Comparison of ENCODE assay signal across 1 cellular context in genomic region chr16:57482845-57483545, GRCh38.
A peak's percentile ranks its signal among the peaks of the same experiment; 100 is the strongest.
TF ChIP-seq lines count a peak whose summit lies in the region.

No MANE protein-coding gene starts in this region.

TF ChIP-seq in HepG2, 621 proteins besides CTCF, POLR2A, EP300 and RAD21 (continued from another document and continues in another):
- TF ChIP-seq, protein P1, sequence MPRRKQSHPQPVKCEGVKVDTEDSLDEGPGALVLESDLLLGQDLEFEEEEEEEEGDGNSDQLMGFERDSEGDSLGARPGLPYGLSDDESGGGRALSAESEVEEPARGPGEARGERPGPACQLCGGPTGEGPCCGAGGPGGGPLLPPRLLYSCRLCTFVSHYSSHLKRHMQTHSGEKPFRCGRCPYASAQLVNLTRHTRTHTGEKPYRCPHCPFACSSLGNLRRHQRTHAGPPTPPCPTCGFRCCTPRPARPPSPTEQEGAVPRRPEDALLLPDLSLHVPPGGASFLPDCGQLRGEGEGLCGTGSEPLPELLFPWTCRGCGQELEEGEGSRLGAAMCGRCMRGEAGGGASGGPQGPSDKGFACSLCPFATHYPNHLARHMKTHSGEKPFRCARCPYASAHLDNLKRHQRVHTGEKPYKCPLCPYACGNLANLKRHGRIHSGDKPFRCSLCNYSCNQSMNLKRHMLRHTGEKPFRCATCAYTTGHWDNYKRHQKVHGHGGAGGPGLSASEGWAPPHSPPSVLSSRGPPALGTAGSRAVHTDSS (CRISPR knock-in tag; conservative IDR thresholded peaks at IDR 0.05): no peak
- TF ChIP-seq ZNF30 (CRISPR knock-in tag; IDR thresholded peaks at IDR 0.05) (no peak), ZNF747 (CRISPR knock-in tag; IDR thresholded peaks at IDR 0.05; ENCODE audit: borderline replicate concordance) (0 out of 2 replicates have a peak, but pooled peaks have one; percentile 48), HES4 (CRISPR knock-in tag; IDR thresholded peaks at IDR 0.05; ENCODE audit: borderline replicate concordance) (no peak), ZMYM3 (CRISPR knock-in tag; IDR thresholded peaks at IDR 0.05) (peak; percentile 85), HDAC1 (CRISPR knock-in tag; IDR thresholded peaks at IDR 0.05) (peak; percentile 93), ZBTB2 (CRISPR knock-in tag; IDR thresholded peaks at IDR 0.05; ENCODE audit: low read depth) (no peak), NFE2L2 (IDR thresholded peaks at IDR 0.05; ENCODE audit: low read length) (no peak), ZNF556 (CRISPR knock-in tag; IDR thresholded peaks at IDR 0.05; ENCODE audit: borderline replicate concordance) (peak; percentile 84; the same call in 1 of the 2 replicates), ZNF619 (CRISPR knock-in tag; IDR thresholded peaks at IDR 0.05) (no peak), MED8 (CRISPR knock-in tag; IDR thresholded peaks at IDR 0.05; ENCODE audit: insufficient replicate concordance) (no peak), MTA1 (CRISPR knock-in tag; IDR thresholded peaks at IDR 0.05; ENCODE audit: borderline replicate concordance) (peak; percentile 96; the same call in 1 of the 2 replicates), BORCS8-MEF2B (CRISPR knock-in tag; IDR thresholded peaks at IDR 0.05) (peak; percentile 78), MTF2 (CRISPR knock-in tag; IDR thresholded peaks at IDR 0.05; ENCODE audit: borderline replicate concordance) (no peak; the same call in 1 of the 2 replicates), SUZ12 (IDR thresholded peaks at IDR 0.05; ENCODE audit: low read depth, low read length) (no peak), FIP1L1 (IDR thresholded peaks at IDR 0.05; ENCODE audit: borderline replicate concordance, insufficient read depth, low read depth, low read length) (no peak), SSRP1 (CRISPR knock-in tag; IDR thresholded peaks at IDR 0.05) (peak; percentile 91), ADNP (CRISPR knock-in tag; IDR thresholded peaks at IDR 0.05) (peak; percentile 35; the same call in 1 of the 2 replicates), ZMYM4 (CRISPR knock-in tag; IDR thresholded peaks at IDR 0.05) (peak; percentile 66), MLX (CRISPR knock-in tag; IDR thresholded peaks at IDR 0.05) (peak; percentile 65; the same call in 1 of the 2 replicates), NR0B2 (CRISPR knock-in tag; IDR thresholded peaks at IDR 0.05) (no peak), NFKBIZ (CRISPR knock-in tag; IDR thresholded peaks at IDR 0.05) (peak; percentile 18; the same call in 1 of the 2 replicates), ZNF550 (CRISPR knock-in tag; IDR thresholded peaks at IDR 0.05; ENCODE audit: borderline replicate concordance) (no peak), ARNT2 (CRISPR knock-in tag; IDR thresholded peaks at IDR 0.05; ENCODE audit: low read depth) (peak; percentile 77; the same call in 1 of the 2 replicates), TOE1 (CRISPR knock-in tag; IDR thresholded peaks at IDR 0.05) (no peak), HOXA5 (CRISPR knock-in tag; IDR thresholded peaks at IDR 0.05) (no peak; the same call in 1 of the 2 replicates), ZBTB20 (CRISPR knock-in tag; IDR thresholded peaks at IDR 0.05; ENCODE audit: borderline replicate concordance, low read depth) (peak; percentile 73; the same call in 1 of the 2 replicates), ZFP36 (IDR thresholded peaks at IDR 0.05; ENCODE audit: borderline replicate concordance, low read depth, low read length, partially characterized antibody) (no peak), GZF1 (CRISPR knock-in tag; IDR thresholded peaks at IDR 0.05) (peak; percentile 97), SMAD1 (CRISPR knock-in tag; IDR thresholded peaks at IDR 0.05; ENCODE audit: borderline replicate concordance, low read depth) (no peak), ZBTB7A (CRISPR knock-in tag; IDR thresholded peaks at IDR 0.05) (peak; percentile 99), EHMT2 (IDR thresholded peaks at IDR 0.05; ENCODE audit: borderline replicate concordance, low read depth, low read length) (peak; percentile 57; the same call in 1 of the 2 replicates), ZFY (CRISPR knock-in tag; IDR thresholded peaks at IDR 0.05) (0 out of 2 replicates have a peak, but pooled peaks have one; percentile 34), RARA (CRISPR knock-in tag; IDR thresholded peaks at IDR 0.05) (peak; percentile 80), ZNF646 (CRISPR knock-in tag; IDR thresholded peaks at IDR 0.05) (no peak; the same call in 1 of the 2 replicates), ZNF749 (CRISPR knock-in tag; IDR thresholded peaks at IDR 0.05; ENCODE audit: borderline replicate concordance) (no peak), NCOA5 (CRISPR knock-in tag; IDR thresholded peaks at IDR 0.05) (no peak), ZNF180 (CRISPR knock-in tag; IDR thresholded peaks at IDR 0.05; ENCODE audit: borderline replicate concordance, low read depth) (no peak), ZNF609 (CRISPR knock-in tag; IDR thresholded peaks at IDR 0.05; ENCODE audit: borderline replicate concordance) (peak; percentile 97), IRF2 (CRISPR knock-in tag; IDR thresholded peaks at IDR 0.05) (0 out of 2 replicates have a peak, but pooled peaks have one; percentile 11), JUND (CRISPR knock-in tag; IDR thresholded peaks at IDR 0.05) (peak; percentile 80; the same call in 1 of the 2 replicates), TCF7L2 (IDR thresholded peaks at IDR 0.05; ENCODE audit: low read depth, low read length) (no peak)
- TF ChIP-seq, protein P2, sequence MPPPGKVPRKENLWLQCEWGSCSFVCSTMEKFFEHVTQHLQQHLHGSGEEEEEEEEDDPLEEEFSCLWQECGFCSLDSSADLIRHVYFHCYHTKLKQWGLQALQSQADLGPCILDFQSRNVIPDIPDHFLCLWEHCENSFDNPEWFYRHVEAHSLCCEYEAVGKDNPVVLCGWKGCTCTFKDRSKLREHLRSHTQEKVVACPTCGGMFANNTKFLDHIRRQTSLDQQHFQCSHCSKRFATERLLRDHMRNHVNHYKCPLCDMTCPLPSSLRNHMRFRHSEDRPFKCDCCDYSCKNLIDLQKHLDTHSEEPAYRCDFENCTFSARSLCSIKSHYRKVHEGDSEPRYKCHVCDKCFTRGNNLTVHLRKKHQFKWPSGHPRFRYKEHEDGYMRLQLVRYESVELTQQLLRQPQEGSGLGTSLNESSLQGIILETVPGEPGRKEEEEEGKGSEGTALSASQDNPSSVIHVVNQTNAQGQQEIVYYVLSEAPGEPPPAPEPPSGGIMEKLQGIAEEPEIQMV (CRISPR knock-in tag; IDR thresholded peaks at IDR 0.05; ENCODE audit: low read depth): peak; percentile 72; the same call in 1 of the 2 replicates
- TF ChIP-seq, protein P3, sequence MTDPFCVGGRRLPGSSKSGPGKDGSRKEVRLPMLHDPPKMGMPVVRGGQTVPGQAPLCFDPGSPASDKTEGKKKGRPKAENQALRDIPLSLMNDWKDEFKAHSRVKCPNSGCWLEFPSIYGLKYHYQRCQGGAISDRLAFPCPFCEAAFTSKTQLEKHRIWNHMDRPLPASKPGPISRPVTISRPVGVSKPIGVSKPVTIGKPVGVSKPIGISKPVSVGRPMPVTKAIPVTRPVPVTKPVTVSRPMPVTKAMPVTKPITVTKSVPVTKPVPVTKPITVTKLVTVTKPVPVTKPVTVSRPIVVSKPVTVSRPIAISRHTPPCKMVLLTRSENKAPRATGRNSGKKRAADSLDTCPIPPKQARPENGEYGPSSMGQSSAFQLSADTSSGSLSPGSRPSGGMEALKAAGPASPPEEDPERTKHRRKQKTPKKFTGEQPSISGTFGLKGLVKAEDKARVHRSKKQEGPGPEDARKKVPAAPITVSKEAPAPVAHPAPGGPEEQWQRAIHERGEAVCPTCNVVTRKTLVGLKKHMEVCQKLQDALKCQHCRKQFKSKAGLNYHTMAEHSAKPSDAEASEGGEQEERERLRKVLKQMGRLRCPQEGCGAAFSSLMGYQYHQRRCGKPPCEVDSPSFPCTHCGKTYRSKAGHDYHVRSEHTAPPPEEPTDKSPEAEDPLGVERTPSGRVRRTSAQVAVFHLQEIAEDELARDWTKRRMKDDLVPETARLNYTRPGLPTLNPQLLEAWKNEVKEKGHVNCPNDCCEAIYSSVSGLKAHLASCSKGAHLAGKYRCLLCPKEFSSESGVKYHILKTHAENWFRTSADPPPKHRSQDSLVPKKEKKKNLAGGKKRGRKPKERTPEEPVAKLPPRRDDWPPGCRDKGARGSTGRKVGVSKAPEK (CRISPR knock-in tag; IDR thresholded peaks at IDR 0.05; ENCODE audit: borderline replicate concordance): no peak
